In genomic region chr1:2512862-2513421, GRCh38 we compare ENCODE assay signal across 29 cellular contexts. TPM values are rescaled to one million over a fixed set of nuclear protein-coding genes. Genes with fewer than 3 reads are reported as not detected.
"Had no signal": no experiment of that assay in that cellular context is flagged by ENCODE, and none has a peak within 500 bp of the region (broad histone marks: within the 10 kb centered on the region; RNA-seq: fewer than 3 reads in every experiment).

No MANE protein-coding gene starts in this region.

- H3K4me1 Mint-ChIP-seq: mesothelial cell of epicardium; naive B cell; natural killer cell; stimulated activated naive B cell treated with anti-CD40 and anti-IgM and Interleukin-4, amounts not matched to agents 10 μg/mL and 1 μg/mL and 100 μg/mL, for 72 hours had no signal

- H3K4me1 ChIP-seq: left ventricle myocardium inferior, pancreas, prostate gland, stomach, testis, thyroid gland, transverse colon, upper lobe of left lung, vagina had no signal

- ATAC-seq: natural killer cell; right cardiac atrium; sciatic nerve; stimulated activated naive B cell treated with anti-CD40 and anti-IgM and Interleukin-4, amounts not matched to agents 10 μg/mL and 1 μg/mL and 100 μg/mL, for 72 hours; stimulated activated naive CD8-positive, alpha-beta T cell treated with anti-CD3 and anti-CD28 coated beads, Interleukin-15, Interleukin-2, amounts not matched to agents 100 U/mL and 50 U/mL, for 24 hours had no signal

- H3K27ac Mint-ChIP-seq: mesothelial cell of epicardium; natural killer cell; stimulated activated naive B cell treated with anti-CD40 and anti-IgM and Interleukin-4, amounts not matched to agents 10 μg/mL and 1 μg/mL and 100 μg/mL, for 72 hours had no signal

- DNase-seq: islet precursor cell; left ventricle myocardium inferior; mesendoderm; naive B cell; natural killer cell; nucleus accumbens; pancreas; posterior cingulate gyrus; retina; right cardiac atrium; stimulated activated CD4-positive, alpha-beta T cell treated with anti-CD3 and anti-CD28 coated beads, Interleukin-12 subunit alpha, Interleukin-12 subunit beta, amount 100 ng/mL, for 4 hours; stimulated activated CD4-positive, alpha-beta T cell treated with anti-CD3 and anti-CD28 coated beads, Interleukin-15, amount 100 ng/mL, for 24 hours; stimulated activated CD4-positive, alpha-beta T cell treated with anti-CD3 and anti-CD28 coated beads, Interleukin-2, amount 100 ng/mL, for 24 hours; stimulated activated CD4-positive, alpha-beta T cell treated with anti-CD3 and anti-CD28 coated beads, Interleukin-4, amount 100 ng/mL, for 1 hour; stimulated activated naive B cell treated with anti-CD40 and anti-IgM and Interleukin-4, amounts not matched to agents 10 μg/mL and 1 μg/mL and 100 μg/mL, for 72 hours; stimulated activated naive CD8-positive, alpha-beta T cell treated with anti-CD3 and anti-CD28 coated beads, Interleukin-15, Interleukin-2, amounts not matched to agents 100 U/mL and 50 U/mL, for 24 hours; stomach; testis; thyroid gland; transverse colon had no signal

- H3K27ac ChIP-seq: left ventricle myocardium inferior, pancreas, prostate gland, skin epidermis, stomach, testis, thyroid gland, transverse colon, upper lobe of left lung, vagina had no signal

- H3K27me3 Mint-ChIP-seq: naive B cell; stimulated activated naive B cell treated with anti-CD40 and anti-IgM and Interleukin-4, amounts not matched to agents 10 μg/mL and 1 μg/mL and 100 μg/mL, for 72 hours had no signal

- H3K27me3 ChIP-seq: pancreas, stomach, testis, thyroid gland, transverse colon, upper lobe of left lung, vagina had no signal

- H3K4me3 ChIP-seq: left ventricle myocardium inferior, lung, pancreas, prostate gland, skin epidermis, stomach, testis, thyroid gland, transverse colon, upper lobe of left lung, vagina had no signal

- H3K9me3 Mint-ChIP-seq: mesothelial cell of epicardium; naive B cell; natural killer cell; stimulated activated naive B cell treated with anti-CD40 and anti-IgM and Interleukin-4, amounts not matched to agents 10 μg/mL and 1 μg/mL and 100 μg/mL, for 72 hours had no signal

- H3K36me3 Mint-ChIP-seq: naive B cell, natural killer cell had no signal

- H3K4me3 Mint-ChIP-seq: mesothelial cell of epicardium, naive B cell, natural killer cell had no signal

- H3K9me3 ChIP-seq: left ventricle myocardium inferior, pancreas, prostate gland, stomach, testis, thyroid gland, transverse colon, upper lobe of left lung, vagina had no signal

RNA-seq across cellular contexts. Expression of gene HES5, which starts 17.1 kb away (rescaled TPM):
- total RNA-seq: mesothelial cell of epicardium, mononuclear cell, natural killer cell, osteoblast, thyroid gland, vagina had no signal
